In the genomic region with DNA sequence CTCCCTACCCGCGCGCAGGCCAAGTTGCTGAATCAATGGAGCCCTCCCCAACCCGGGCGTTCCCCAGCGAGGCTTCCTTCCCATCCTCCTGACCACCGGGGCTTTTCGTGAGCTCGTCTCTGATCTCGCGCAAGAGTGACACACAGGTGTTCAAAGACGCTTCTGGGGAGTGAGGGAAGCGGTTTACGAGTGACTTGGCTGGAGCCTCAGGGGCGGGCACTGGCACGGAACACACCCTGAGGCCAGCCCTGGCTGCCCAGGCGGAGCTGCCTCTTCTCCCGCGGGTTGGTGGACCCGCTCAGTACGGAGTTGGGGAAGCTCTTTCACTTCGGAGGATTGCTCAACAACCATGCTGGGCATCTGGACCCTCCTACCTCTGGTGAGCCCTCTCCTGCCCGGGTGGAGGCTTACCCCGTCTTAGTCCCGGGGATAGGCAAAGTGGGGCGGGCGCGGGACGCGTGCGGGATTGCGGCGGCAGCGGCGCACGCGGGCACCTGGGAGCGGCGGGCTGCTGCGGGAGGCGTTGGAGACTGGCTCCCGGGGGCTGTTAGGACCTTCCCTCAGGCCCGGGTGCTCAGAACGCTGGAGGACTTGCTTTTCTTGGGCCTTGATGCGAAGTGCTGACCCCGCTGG, we compare ENCODE assay signal across 8 cellular contexts. TPM values are rescaled to one million over a fixed set of nuclear protein-coding genes. Genes with fewer than 3 reads are reported as not detected.
DNase-seq lines count a peak whose midpoint lies in the region; ATAC-seq and TF ChIP-seq lines count a peak whose summit lies in the region.

FAS (plus strand) TSS at position 271 of the 633 bp plus-strand sequence; CDS start at position 350, 79 bp downstream.

- H3K4me3 Mint-ChIP-seq in CD14-positive monocyte = peak within 1 kb of the TSS; percentile 99

- no peaks in the 10 kb centered on the region for H3K27me3 ChIP-seq in adipocyte (replicated peaks; ENCODE audit: control insufficient read depth, insufficient read depth, low read length)
- no peaks in the 10 kb centered on the region for H3K27me3 ChIP-seq in rectal smooth muscle tissue (ENCODE audit: control insufficient read depth, insufficient read depth, low read length)
- no peaks in the 10 kb centered on the region for H3K27me3 ChIP-seq in aorta (ENCODE audit: control insufficient read depth in 1 of 2, insufficient read depth in 2 of 2, low read length in 1 of 2)

- peaks cover 66% of the 10 kb centered on the region for H3K4me1 Mint-ChIP-seq in CD14-positive monocyte

- DNase-seq in CD14-positive monocyte (ENCODE audit: low spot score) = peak; percentile 86
- DNase-seq in SW480 (ENCODE audit: low spot score) = peak; percentile 83
- DNase-seq in adipocyte (ENCODE audit: low read depth) = peak; percentile 89
- DNase-seq in left cardiac atrium = peak; percentile 76
- peak; percentile 86 to 90 for DNase-seq in aorta

- peak; percentile 18 for TF ChIP-seq CTCF in CD14-positive monocyte (IDR thresholded peaks at IDR 0.05)

- H3K9me3 ChIP-seq in adipocyte (ENCODE audit: control insufficient read depth, low read length) (no peaks in the 10 kb centered on the region), aorta (ENCODE audit: control insufficient read depth, low read length) (no peaks in the 10 kb centered on the region)

- H3K4me3 ChIP-seq in adipocyte (ENCODE audit: low read length) = peak within 1 kb of the TSS; percentile 98
- peak within 1 kb of the TSS; percentile 98 for H3K4me3 ChIP-seq in rectal smooth muscle tissue (ENCODE audit: low read length)
- peak within 1 kb of the TSS; percentile 56 to 91 for H3K4me3 ChIP-seq in aorta (ENCODE audit: low read length in 2 of 2)

- H3K27me3 Mint-ChIP-seq in CD14-positive monocyte (ENCODE audit: low read depth in 3 of 3) = peaks cover 0 to 4% (median 0%) of the 10 kb centered on the region in 3 donors

- H3K4me1 ChIP-seq in adipocyte (ENCODE audit: control insufficient read depth, insufficient read depth, low read length) (peaks cover 53% of the 10 kb centered on the region), rectal smooth muscle tissue (ENCODE audit: control insufficient read depth, insufficient read depth, low read length) (peaks cover 11% of the 10 kb centered on the region), aorta (ENCODE audit: control insufficient read depth in 1 of 2, insufficient read depth in 2 of 2, low read length in 2 of 2) (peaks cover 3 to 6% of the 10 kb centered on the region in 2 donors)

- WGBS in aorta, 2 donors = 0% methylated on average over 46 of the region's 46 CpGs

- H3K27ac ChIP-seq in rectal smooth muscle tissue (ENCODE audit: low read depth, low read length) (peak within 1 kb of the TSS; percentile 93), aorta (ENCODE audit: low read depth in 1 of 2, low read length in 2 of 2) (peak within 1 kb of the TSS; percentile 0 to 64)

- intact Hi-C loops in CD14-positive monocyte (cut with micrococcal nuclease) (loop anchor here in 1 of 2 donors (5.0 kb wide), 3 partner anchors 42 to 138 kb away; partner anchors contain the start of gene ANKRD22), left cardiac atrium (cut with DNase I) (loop anchor here in 1 of 2 donors (5.0 kb wide), 1 partner anchor 53 kb away; no protein-coding TSS in a partner anchor), aorta (cut with DNase I) (loop anchor here (2.0 to 5.0 kb wide), 4 partner anchors 48 to 153 kb away; no protein-coding TSS in a partner anchor)

- peaks cover 3 to 5% (median 4%) of the 10 kb centered on the region in 7 donors for H3K9me3 Mint-ChIP-seq in CD14-positive monocyte

- ATAC-seq in GM19397 (IDR thresholded peaks at IDR 0.05; ENCODE audit: unreplicated experiment) (peak; percentile 76), HG03521 (IDR thresholded peaks at IDR 0.05; ENCODE audit: unreplicated experiment) (peak; percentile 50), left cardiac atrium (peak; percentile 79 to 90), aorta (ENCODE audit: low FRiP score) (peak; percentile 86)

- H3K36me3 ChIP-seq in adipocyte (ENCODE audit: control insufficient read depth, insufficient read depth, low read length, severe bottlenecking) (no peaks in the 10 kb centered on the region), rectal smooth muscle tissue (ENCODE audit: control insufficient read depth, insufficient read depth, low read length) (no peaks in the 10 kb centered on the region), aorta (ENCODE audit: control insufficient read depth in 1 of 2, insufficient read depth in 2 of 2, low read length in 1 of 2) (no peaks in the 10 kb centered on the region)

- H3K36me3 Mint-ChIP-seq in CD14-positive monocyte = peaks cover 2 to 3% of the 10 kb centered on the region in 2 donors

- H3K9ac ChIP-seq in adipocyte (ENCODE audit: low read length) = peak within 1 kb of the TSS; percentile 99
- peak within 1 kb of the TSS; percentile 80 for H3K9ac ChIP-seq in rectal smooth muscle tissue (ENCODE audit: low read length)

- peak within 1 kb of the TSS; percentile 94 to 99 (median 99) for H3K27ac Mint-ChIP-seq in CD14-positive monocyte

RNA-seq across cellular contexts. Expression of gene FAS, which starts in this region (rescaled TPM):
- 10 to 100 TPM; 27.9 to 28.9 TPM for polyA plus RNA-seq in CD14-positive monocyte
- 1 to 10 TPM; 6.6 to 8.1 TPM for total RNA-seq in left cardiac atrium
- 10 to 100 TPM; 27.4 to 28.5 TPM for total RNA-seq in aorta
- polyA plus RNA-seq in aorta = 10 to 100 TPM in 1 of 2 donors, 1 to 10 TPM in 1; 9.5 to 28.5 TPM

Comparison
In these comparisons a context has a peak if more than half of its experiments do, and no peak if none do; other contexts are left out.
1. Peak in every context shown above with its lines: DNase-seq, ATAC-seq, H3K4me3 ChIP-seq and H3K27ac ChIP-seq.